ENCODE assay signal across 18 cellular contexts in genomic region chr10:74024600-74024999, GRCh38.
"Had no signal": no experiment of that assay in that cellular context is flagged by ENCODE, and none has a peak within 500 bp of the region (broad histone marks: within the 10 kb centered on the region; RNA-seq: fewer than 3 reads in every experiment).

No MANE protein-coding gene starts in this region.

- H3K36me3 ChIP-seq: vagina had no signal

- H3K4me3 ChIP-seq: body of pancreas, hepatocyte, vagina had no signal

- H3K4me2 ChIP-seq: hepatocyte had no signal

- H3K27me3 Mint-ChIP-seq: activated B cell treated with CpG ODN at 0.5 μM for 24 hours; activated CD8-positive, alpha-beta T cell treated with anti-CD3 and anti-CD28 coated beads for 36 hours; activated naive CD8-positive, alpha-beta T cell; naive thymus-derived CD4-positive, alpha-beta T cell had no signal

- H3K27me3 ChIP-seq: body of pancreas, hepatocyte, vagina had no signal

- H3K27ac ChIP-seq: body of pancreas, hepatocyte, vagina had no signal

- H3K9me3 ChIP-seq: body of pancreas, vagina had no signal

- DNase-seq: activated B cell treated with CpG ODN at 0.5 μM for 24 hours; activated CD4-positive, alpha-beta T cell treated with anti-CD3 and anti-CD28 coated beads for 48 hours; activated CD8-positive, alpha-beta T cell treated with anti-CD3 and anti-CD28 coated beads for 36 hours; activated gamma-delta T cell; activated T-cell treated with anti-CD3 and anti-CD28 coated beads, Interleukin-2, amount 50 U/mL, for 48 hours; amniotic stem cell; body of pancreas; caudate nucleus; naive thymus-derived CD4-positive, alpha-beta T cell; retina had no signal

- FAIRE-seq: colon, endometrium, keratinocyte had no signal

- H3K9me3 Mint-ChIP-seq: activated B cell treated with CpG ODN at 0.5 μM for 24 hours; activated CD8-positive, alpha-beta T cell treated with anti-CD3 and anti-CD28 coated beads for 36 hours; stimulated activated effector memory CD8-positive, alpha-beta T cell treated with anti-CD3 and anti-CD28 coated beads, Interleukin-12 subunit alpha, Interleukin-12 subunit beta, amount 100 ng/mL, for 72 hours had no signal

- ATAC-seq: activated CD8-positive, alpha-beta T cell treated with anti-CD3 and anti-CD28 coated beads for 36 hours; body of pancreas; left lobe of liver; naive thymus-derived CD4-positive, alpha-beta T cell; stimulated activated effector memory CD8-positive, alpha-beta T cell treated with anti-CD3 and anti-CD28 coated beads, Interleukin-12 subunit alpha, Interleukin-12 subunit beta, amount 100 ng/mL, for 72 hours had no signal

- H3K4me3 Mint-ChIP-seq: activated B cell treated with CpG ODN at 0.5 μM for 24 hours; activated CD8-positive, alpha-beta T cell treated with anti-CD3 and anti-CD28 coated beads for 36 hours; activated naive CD8-positive, alpha-beta T cell; naive thymus-derived CD4-positive, alpha-beta T cell; stimulated activated effector memory CD8-positive, alpha-beta T cell treated with anti-CD3 and anti-CD28 coated beads, Interleukin-12 subunit alpha, Interleukin-12 subunit beta, amount 100 ng/mL, for 72 hours had no signal

- H3K27ac Mint-ChIP-seq: activated B cell treated with CpG ODN at 0.5 μM for 24 hours; activated CD8-positive, alpha-beta T cell treated with anti-CD3 and anti-CD28 coated beads for 36 hours; activated naive CD8-positive, alpha-beta T cell; naive thymus-derived CD4-positive, alpha-beta T cell; stimulated activated effector memory CD8-positive, alpha-beta T cell treated with anti-CD3 and anti-CD28 coated beads, Interleukin-12 subunit alpha, Interleukin-12 subunit beta, amount 100 ng/mL, for 72 hours had no signal
